ENCODE assay signal across 8 cellular contexts in genomic region chr19:40716031-40716654, GRCh38. TPM values are rescaled to one million over a fixed set of nuclear protein-coding genes. Genes with fewer than 3 reads are reported as not detected.
A peak's percentile ranks its signal among the peaks of the same experiment; 100 is the strongest.
DNase-seq lines count a peak whose midpoint lies in the region; ATAC-seq and TF ChIP-seq lines count a peak whose summit lies in the region.

No MANE protein-coding gene starts in this region.

- peak overlapping the region; percentile 96 for H2AFZ ChIP-seq in Loucy (ENCODE audit: low read length)
- peak overlapping the region; percentile 91 for H2AFZ ChIP-seq in neuronal stem cell (ENCODE audit: low read length)

- DNase-seq in CD4-positive, alpha-beta memory T cell: peak; percentile 17 to 88 (median 19)
- peak; percentile 39 to 51 (median 41) for DNase-seq in activated CD8-positive, alpha-beta memory T cell treated with anti-CD3 and anti-CD28 coated beads for 48 hours (ENCODE audit: low read depth in 2 of 3, low spot score in 2 of 3)
- DNase-seq in epithelial cell of proximal tubule (ENCODE audit: low read depth): peak; percentile 91
- DNase-seq in neuronal stem cell (ENCODE audit: low spot score): no peak
- peak; percentile 78 for DNase-seq in thoracic aorta (ENCODE audit: low spot score)
- no peak for DNase-seq in OCI-M2 (lab: John Stamatoyannopoulos, UW; ENCODE audit: unreplicated experiment)

- no peak for TF ChIP-seq CTCF in Loucy (conservative IDR thresholded peaks at IDR 0.05; ENCODE audit: low read length)
- no peak for TF ChIP-seq CTCF in epithelial cell of proximal tubule (conservative IDR thresholded peaks at IDR 0.05; ENCODE audit: low read depth, low read length)
- no peak for TF ChIP-seq CTCF in thoracic aorta (IDR thresholded peaks at IDR 0.05)

- H3K4me2 ChIP-seq in Loucy (ENCODE audit: low read depth, low read length, poor library complexity, severe bottlenecking): peak overlapping the region; percentile 91
- H3K4me2 ChIP-seq in neuronal stem cell (ENCODE audit: insufficient read depth, low read length, poor library complexity, severe bottlenecking): peak overlapping the region; percentile 55

- no peak overlapping the region for H3K4ac ChIP-seq in neuronal stem cell (ENCODE audit: low read length)

- no peaks in the 10 kb centered on the region for H3K27me3 Mint-ChIP-seq in CD4-positive, alpha-beta memory T cell

- CTCF ChIA-PET in CD4-positive, alpha-beta memory T cell (lab: Charles Lee; ENCODE audit: partially characterized antibody): interaction anchor here (1.3 to 2.2 kb wide), 4 partner anchors 53 to 104 kb away, joined by 5 to 10 read pairs (median 8); partner anchors contain the start of gene RAB4B

- H3K79me2 ChIP-seq in Loucy (ENCODE audit: insufficient read depth, low read length): peaks cover 20% of the 10 kb centered on the region

- no peak overlapping the region for H2BK12ac ChIP-seq in neuronal stem cell (ENCODE audit: low read length)

- intact Hi-C loops in CD4-positive, alpha-beta memory T cell (cut with micrococcal nuclease): loop anchor here (1.0 to 5.0 kb wide), 3 partner anchors 53 to 104 kb away; no protein-coding TSS in a partner anchor

- no peak overlapping the region for H2BK5ac ChIP-seq in neuronal stem cell (ENCODE audit: low read length)

- peak overlapping the region; percentile 53 to 78 for H3K4me3 ChIP-seq in CD4-positive, alpha-beta memory T cell (ENCODE audit: low read length in 2 of 2)
- H3K4me3 ChIP-seq in Loucy (ENCODE audit: low read length, poor library complexity, severe bottlenecking): peak overlapping the region; percentile 95
- peak overlapping the region; percentile 74 for H3K4me3 ChIP-seq in epithelial cell of proximal tubule (ENCODE audit: low read depth, low read length)
- peak overlapping the region; percentile 66 to 88 for H3K4me3 ChIP-seq in neuronal stem cell (ENCODE audit: low read length in 2 of 2)
- H3K4me3 ChIP-seq in thoracic aorta: peak overlapping the region; percentile 87

- no peak overlapping the region for H4K91ac ChIP-seq in neuronal stem cell (ENCODE audit: low read depth, low read length, poor library complexity)

- no peak for TF ChIP-seq POLR2A in GM18505 (IDR thresholded peaks at IDR 0.05; ENCODE audit: borderline replicate concordance, extremely low read depth, insufficient read depth, insufficient read length)

- no peak overlapping the region for H2AK5ac ChIP-seq in neuronal stem cell (ENCODE audit: low read depth, low read length)

- H3K18ac ChIP-seq in neuronal stem cell (ENCODE audit: low read length): peak overlapping the region; percentile 12

- peaks cover 0 to 3% (median 0%) of the 10 kb centered on the region in 8 donors for H3K9me3 Mint-ChIP-seq in CD4-positive, alpha-beta memory T cell

- H3F3A ChIP-seq in Loucy (ENCODE audit: low read depth): no peaks in the 10 kb centered on the region

- H3K36me3 Mint-ChIP-seq in CD4-positive, alpha-beta memory T cell: peaks cover 20 to 43% of the 10 kb centered on the region in 2 donors

- no peaks in the 10 kb centered on the region for H4K20me1 ChIP-seq in Loucy (ENCODE audit: insufficient read depth, low read length, poor library complexity, severe bottlenecking)

- H3K9me3 ChIP-seq in CD4-positive, alpha-beta memory T cell (ENCODE audit: control insufficient read depth in 1 of 2, low read length in 2 of 2): no peaks in the 10 kb centered on the region
- no peaks in the 10 kb centered on the region for H3K9me3 ChIP-seq in Loucy (ENCODE audit: insufficient read depth, low read depth, low read length)
- H3K9me3 ChIP-seq in neuronal stem cell (replicated peaks in 1 of 2; ENCODE audit: control insufficient read depth in 2 of 2, insufficient read depth in 1 of 2, low read depth in 1 of 2, low read length in 2 of 2): no peaks in the 10 kb centered on the region
- H3K9me3 ChIP-seq in thoracic aorta: no peaks in the 10 kb centered on the region

- no peak overlapping the region for H3K14ac ChIP-seq in neuronal stem cell (ENCODE audit: low read length)

- no peak overlapping the region for H2BK15ac ChIP-seq in neuronal stem cell (ENCODE audit: low read length)

- ATAC-seq in thoracic aorta (ENCODE audit: insufficient number of reproducible peaks, low FRiP score, low read depth) (peak; percentile 7), GM18505 (IDR thresholded peaks at IDR 0.05; ENCODE audit: unreplicated experiment) (no peak)

- H3K36me3 ChIP-seq in CD4-positive, alpha-beta memory T cell (ENCODE audit: insufficient read depth, low read length): no peaks in the 10 kb centered on the region
- no peaks in the 10 kb centered on the region for H3K36me3 ChIP-seq in Loucy (ENCODE audit: insufficient read depth, low read length)
- peaks cover 8 to 31% of the 10 kb centered on the region in 2 donors for H3K36me3 ChIP-seq in neuronal stem cell (replicated peaks in 1 of 2; ENCODE audit: control insufficient read depth in 2 of 2, insufficient read depth in 2 of 2, low read length in 2 of 2)
- no peaks in the 10 kb centered on the region for H3K36me3 ChIP-seq in thoracic aorta

- H3K4me1 Mint-ChIP-seq in CD4-positive, alpha-beta memory T cell: peaks cover 44 to 83% (median 61%) of the 10 kb centered on the region in 4 donors

- H3K4me3 Mint-ChIP-seq in CD4-positive, alpha-beta memory T cell: peak overlapping the region; percentile 84 to 94 (median 90)

- H3K4me1 ChIP-seq in CD4-positive, alpha-beta memory T cell (ENCODE audit: insufficient read depth, low read length): peaks cover 64% of the 10 kb centered on the region
- peaks cover 44% of the 10 kb centered on the region for H3K4me1 ChIP-seq in Loucy (ENCODE audit: insufficient read depth, low read length, poor library complexity, severe bottlenecking)
- H3K4me1 ChIP-seq in neuronal stem cell (ENCODE audit: control insufficient read depth in 2 of 2, insufficient read depth in 1 of 2, low read depth in 1 of 2, low read length in 2 of 2): peaks cover 21 to 25% of the 10 kb centered on the region in 2 donors
- H3K4me1 ChIP-seq in thoracic aorta (ENCODE audit: control insufficient read depth in 1 of 2, low read depth in 2 of 2): peaks cover 14 to 40% of the 10 kb centered on the region in 2 donors

- H2BK120ac ChIP-seq in neuronal stem cell (ENCODE audit: low read depth, low read length): no peak overlapping the region

- peak overlapping the region; percentile 86 for H3K9ac ChIP-seq in Loucy (ENCODE audit: low read depth, low read length, poor library complexity, severe bottlenecking)
- H3K9ac ChIP-seq in neuronal stem cell (ENCODE audit: low read depth, low read length, poor library complexity): peak overlapping the region; percentile 56

- no peaks in the 10 kb centered on the region for H3K9me2 ChIP-seq in Loucy (replicated peaks; ENCODE audit: low read depth, low read length)

- peak overlapping the region; percentile 98 for H3K27ac ChIP-seq in CD4-positive, alpha-beta memory T cell (ENCODE audit: low read depth, low read length)
- H3K27ac ChIP-seq in neuronal stem cell (replicated peaks; ENCODE audit: low read length) (peak overlapping the region; percentile 71), thoracic aorta (peak overlapping the region; percentile 99)

- peak overlapping the region; percentile 96 to 99 (median 98) for H3K27ac Mint-ChIP-seq in CD4-positive, alpha-beta memory T cell

- WGBS in neuronal stem cell (ENCODE audit: extremely low coverage in 2 of 2, insufficient read length in 2 of 2, insufficient replicate concordance in 1 of 2), 2 donors: no CpG with 5 or more reads among the region's 12 CpGs

- H4K8ac ChIP-seq in neuronal stem cell (ENCODE audit: low read depth, low read length): no peak overlapping the region

- POLR2A ChIA-PET in CD4-positive, alpha-beta memory T cell (lab: Charles Lee; ENCODE audit: partially characterized antibody): interaction anchor here (0.6 to 2.4 kb wide), 19 partner anchors 9 to 547 kb away, joined by 3 to 35 read pairs (median 5); partner anchors contain the start of genes ACTMAP, EGLN2, HNRNPUL1 and NUMBL

- H3K27me3 ChIP-seq in CD4-positive, alpha-beta memory T cell (ENCODE audit: insufficient read depth, low read length): no peaks in the 10 kb centered on the region
- H3K27me3 ChIP-seq in Loucy (ENCODE audit: insufficient read depth, low read length, poor library complexity, severe bottlenecking) (no peaks in the 10 kb centered on the region), neuronal stem cell (ENCODE audit: control insufficient read depth in 3 of 3, insufficient read depth in 3 of 3, low read depth in 1 of 3, low read length in 3 of 3) (no peaks in the 10 kb centered on the region), thoracic aorta (replicated peaks; ENCODE audit: insufficient read depth) (no peaks in the 10 kb centered on the region)

- H3K23ac ChIP-seq in neuronal stem cell (ENCODE audit: low read depth, low read length, poor library complexity): no peak overlapping the region

- H3K79me1 ChIP-seq in neuronal stem cell (ENCODE audit: low read depth, low read length): peaks cover 19% of the 10 kb centered on the region

RNA-seq across cellular contexts. Expression of gene COQ8B, which starts 0.5 kb away (rescaled TPM):
- total RNA-seq in CD4-positive, alpha-beta memory T cell: 10 to 100 TPM; 48.0 to 54.7 TPM
- 10 to 100 TPM; 20.2 to 20.4 TPM for polyA plus RNA-seq in CD4-positive, alpha-beta memory T cell
- 20.9 and 30.5 TPM in 2 replicates for total RNA-seq in epithelial cell of proximal tubule
- polyA plus RNA-seq in neuronal stem cell (2013, experiment 1 of 2): 29.0 TPM
- 28.4 TPM for polyA plus RNA-seq in neuronal stem cell (2013, experiment 2 of 2)
- total RNA-seq in thoracic aorta: 100 to 1,000 TPM in 1 of 2 donors, 10 to 100 TPM in 1; 53.6 to 127 TPM

RNA-seq across cellular contexts. Expression of gene ITPKC, which starts 0.8 kb away (rescaled TPM):
- total RNA-seq in CD4-positive, alpha-beta memory T cell: 10 to 100 TPM in 1 of 2 experiments, 1 to 10 TPM in 1; 8.1 to 10.2 TPM
- polyA plus RNA-seq in CD4-positive, alpha-beta memory T cell: 1 to 10 TPM; 1.9 to 7.2 TPM
- total RNA-seq in epithelial cell of proximal tubule (13.7 and 17.6 TPM in 2 replicates), thoracic aorta (10 to 100 TPM; 45.4 to 79.4 TPM)
- polyA plus RNA-seq in neuronal stem cell (2013, experiment 1 of 2): 4.7 TPM
- polyA plus RNA-seq in neuronal stem cell (2013, experiment 2 of 2): 4.7 TPM

RNA-seq across cellular contexts. Expression of gene NUMBL, which starts 25.7 kb away (rescaled TPM):
- 10 to 100 TPM; 15.8 to 20.2 TPM for total RNA-seq in CD4-positive, alpha-beta memory T cell
- polyA plus RNA-seq in CD4-positive, alpha-beta memory T cell: 1 to 10 TPM in 1 of 2 donors, under 1 TPM in 1; 0.35 to 1.6 TPM
- total RNA-seq in epithelial cell of proximal tubule (13.3 and 32.0 TPM in 2 replicates), thoracic aorta (100 to 1,000 TPM; 101 to 133 TPM)
- 17.1 TPM for polyA plus RNA-seq in neuronal stem cell (2013, experiment 1 of 2)
- 16.9 TPM for polyA plus RNA-seq in neuronal stem cell (2013, experiment 2 of 2)

RNA-seq across cellular contexts. Expression of gene ACTMAP, which starts 34.1 kb away (rescaled TPM):
- 1 to 10 TPM; 5.2 to 5.5 TPM for total RNA-seq in CD4-positive, alpha-beta memory T cell
- polyA plus RNA-seq in CD4-positive, alpha-beta memory T cell: 1 to 10 TPM in 1 of 2 donors, under 1 TPM in 1; 0.26 to 2.8 TPM
- total RNA-seq in epithelial cell of proximal tubule (2.2 and 3.3 TPM in 2 replicates), thoracic aorta (1 to 10 TPM in 1 of 2 donors, under 1 TPM in 1; 0.68 to 1.1 TPM)
- polyA plus RNA-seq in neuronal stem cell (2013, experiment 1 of 2): 12.8 TPM
- 13.2 TPM for polyA plus RNA-seq in neuronal stem cell (2013, experiment 2 of 2)

RNA-seq across cellular contexts. Expression of gene SNRPA, which starts 34.9 kb away (rescaled TPM):
- 10 to 100 TPM; 93.3 to 95.7 TPM for total RNA-seq in CD4-positive, alpha-beta memory T cell
- polyA plus RNA-seq in CD4-positive, alpha-beta memory T cell: 10 to 100 TPM; 48.8 to 63.9 TPM
- 169 and 202 TPM in 2 replicates for total RNA-seq in epithelial cell of proximal tubule
- 346 TPM for polyA plus RNA-seq in neuronal stem cell (2013, experiment 1 of 2)
- polyA plus RNA-seq in neuronal stem cell (2013, experiment 2 of 2): 347 TPM
- total RNA-seq in thoracic aorta: 100 to 1,000 TPM in 1 of 2 donors, 10 to 100 TPM in 1; 40.4 to 107 TPM

Comparison
In these comparisons a context has a peak if more than half of its experiments do, and no peak if none do; other contexts are left out.
1. DNase-seq: peak in CD4-positive, alpha-beta memory T cell (5 of 5), activated CD8-positive, alpha-beta memory T cell treated with anti-CD3 and anti-CD28 coated beads for 48 hours (3 of 3), epithelial cell of proximal tubule (single experiment) and thoracic aorta (single experiment); none in neuronal stem cell (single experiment) and OCI-M2 (single experiment).
2. Peak in every context shown above with its lines, with median percentiles within 50 percentile points of each other: H3K27ac ChIP-seq and H3K4me3 ChIP-seq.